In the genomic region with DNA sequence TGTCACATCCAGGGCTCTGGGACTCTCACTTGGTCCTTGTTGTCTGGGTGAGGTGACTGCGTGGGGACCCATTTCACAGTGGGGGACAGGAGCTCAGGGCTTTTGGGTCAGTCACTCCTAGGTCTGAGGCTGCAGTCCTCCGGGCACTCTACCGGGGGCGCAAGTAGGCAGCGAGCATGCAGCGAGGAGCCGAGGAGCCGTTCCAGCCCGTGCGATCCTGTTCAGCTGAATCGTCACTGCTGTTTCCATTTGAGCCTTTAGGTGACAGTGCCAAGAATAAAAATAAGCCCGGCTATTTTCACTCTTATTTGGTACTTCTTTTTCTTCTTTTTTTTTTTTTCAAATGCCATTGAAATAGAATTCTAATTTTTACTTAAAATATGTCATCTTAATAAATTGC, we compare ENCODE assay signal across 19 cellular contexts.
DNase-seq lines count a peak whose midpoint lies in the region; ATAC-seq and TF ChIP-seq lines count a peak whose summit lies in the region.
"Had no signal": no experiment of that assay in that cellular context is flagged by ENCODE, and none has a peak within 500 bp of the region (broad histone marks: within the 10 kb centered on the region; RNA-seq: fewer than 3 reads in every experiment).

No MANE protein-coding gene starts in this region.

- H3K4me1 Mint-ChIP-seq in nephron progenitor cell, result no peaks in the 10 kb centered on the region
- H3K4me1 Mint-ChIP-seq: activated CD4-positive, alpha-beta T cell treated with anti-CD3 and anti-CD28 coated beads, Interleukin-2, amount 10 ng/mL, durations not matched to agents 24 days and 14 days; central memory CD8-positive, alpha-beta T cell had no signal

- H3F3A ChIP-seq in MM.1S (ENCODE audit: insufficient read depth, low read length), result no peaks in the 10 kb centered on the region

- TF ChIP-seq POLR2A in right lobe of liver (IDR thresholded peaks at IDR 0.05), result no peak

- no peak overlapping the region for H3K4me3 Mint-ChIP-seq in nephron progenitor cell
- H3K4me3 Mint-ChIP-seq: activated CD4-positive, alpha-beta T cell treated with anti-CD3 and anti-CD28 coated beads, Interleukin-2, amount 10 ng/mL, durations not matched to agents 24 days and 14 days; central memory CD8-positive, alpha-beta T cell had no signal

- no peaks in the 10 kb centered on the region for H3K9me3 Mint-ChIP-seq in nephron progenitor cell
- H3K9me3 Mint-ChIP-seq: activated CD4-positive, alpha-beta T cell treated with anti-CD3 and anti-CD28 coated beads, Interleukin-2, amount 10 ng/mL, durations not matched to agents 24 days and 14 days had no signal

- peaks cover 0 to 56% (median 22%) of the 10 kb centered on the region in 7 donors for H3K27me3 ChIP-seq in heart right ventricle
- H3K27me3 ChIP-seq in right lobe of liver, result no peaks in the 10 kb centered on the region
- H3K27me3 ChIP-seq in MM.1S (replicated peaks; ENCODE audit: insufficient read depth, low read length), result peaks cover 22% of the 10 kb centered on the region

- H3K27ac ChIP-seq in heart right ventricle (no peak overlapping the region), right lobe of liver (no peak overlapping the region), MM.1S (ENCODE audit: low read length) (no peak overlapping the region)
- H3K27ac ChIP-seq: hepatocyte, left lung had no signal

- H3K4me1 ChIP-seq in heart right ventricle (no peaks in the 10 kb centered on the region), right lobe of liver (no peaks in the 10 kb centered on the region), MM.1S (ENCODE audit: low read length) (no peaks in the 10 kb centered on the region)
- H3K4me1 ChIP-seq: Caco-2, left lung had no signal

- DNase-seq in ELF-1 (ENCODE audit: low read depth, low spot score) (peak; percentile 40), SK-MEL-5 (ENCODE audit: low read depth, low spot score) (peak; percentile 37), heart right ventricle (no peak), nephron progenitor cell (peak; percentile 32), right lobe of liver (no peak), MM.1S (no peak)
- DNase-seq: activated CD4-positive, alpha-beta T cell treated with anti-CD3 and anti-CD28 coated beads, Interleukin-2, amount 10 ng/mL, durations not matched to agents 24 days and 14 days; activated CD8-positive, alpha-beta memory T cell treated with anti-CD3 and anti-CD28 coated beads, Interleukin-2, amount 50 U/mL, for 48 hours; activated gamma-delta T cell treated with Interleukin-2 at 50 U/mL for 16 hours; Caco-2; effector CD8-positive, alpha-beta T cell; left lung; NCI-H1694; SK-N-SH; T-helper 9 cell had no signal

- H3K9ac ChIP-seq in MM.1S (ENCODE audit: low read length), result no peak overlapping the region
- H3K9ac ChIP-seq: SK-N-SH had no signal

- no peaks in the 10 kb centered on the region for H3K36me3 Mint-ChIP-seq in nephron progenitor cell (ENCODE audit: low read depth)

- TF ChIP-seq CTCF in heart right ventricle (IDR thresholded peaks at IDR 0.05) (peak in 4 of 9 donors; percentile 9 to 32 (median 28)), nephron progenitor cell (IDR thresholded peaks at IDR 0.05) (no peak), right lobe of liver (IDR thresholded peaks at IDR 0.05) (no peak), MM.1S (IDR thresholded peaks at IDR 0.05; ENCODE audit: low read length) (no peak)

- WGBS in heart right ventricle, 2 donors, result 12 to 21% methylated on average over 12 of the region's 12 CpGs
- 21% methylated on average over 4 of the region's 12 CpGs for WGBS in right lobe of liver (ENCODE audit: insufficient coverage, low coverage, low lambda C conversion rate, missing lambda C conversion rate)

- H2AFZ ChIP-seq in MM.1S (ENCODE audit: low read length), result no peak overlapping the region
- H2AFZ ChIP-seq: hepatocyte had no signal

- H3K36me3 ChIP-seq in heart right ventricle (no peaks in the 10 kb centered on the region), right lobe of liver (no peaks in the 10 kb centered on the region), MM.1S (replicated peaks; ENCODE audit: insufficient read depth, low read length) (no peaks in the 10 kb centered on the region)
- H3K36me3 ChIP-seq: left lung had no signal

- in situ Hi-C loops in SK-MEL-5 (cut with HindIII; ENCODE audit: low pct_unique_long_range_greater_than_20kb, low sequenced_read_pairs), result no loop called here

- no peaks in the 10 kb centered on the region for H4K20me1 ChIP-seq in MM.1S (ENCODE audit: insufficient read depth, low read length)

- intact Hi-C loops in heart right ventricle (cut with DNase I), result no loop called here
- intact Hi-C loops in right lobe of liver (cut with DNase I), result no loop called here

- H3K9me3 ChIP-seq in heart right ventricle, result no peaks in the 10 kb centered on the region
- no peaks in the 10 kb centered on the region for H3K9me3 ChIP-seq in right lobe of liver
- H3K9me3 ChIP-seq in MM.1S (replicated peaks; ENCODE audit: insufficient read depth, low read length), result no peaks in the 10 kb centered on the region
- H3K9me3 ChIP-seq: Caco-2, left lung, SK-N-SH had no signal

- no peak overlapping the region for H3K27ac Mint-ChIP-seq in nephron progenitor cell
- H3K27ac Mint-ChIP-seq: activated CD4-positive, alpha-beta T cell treated with anti-CD3 and anti-CD28 coated beads, Interleukin-2, amount 10 ng/mL, durations not matched to agents 24 days and 14 days had no signal

- no peaks in the 10 kb centered on the region for H3K9me2 ChIP-seq in MM.1S (replicated peaks; ENCODE audit: insufficient read depth, low read length)
- H3K9me2 ChIP-seq: SK-N-SH had no signal

- no peaks in the 10 kb centered on the region for H3K79me2 ChIP-seq in MM.1S (ENCODE audit: low read length)
- H3K79me2 ChIP-seq: hepatocyte had no signal

- ATAC-seq in heart right ventricle, result peak in 5 of 8 donors; percentile 19 to 61 (median 57)
- no peak for ATAC-seq in GM18867 (IDR thresholded peaks at IDR 0.05; ENCODE audit: unreplicated experiment)
- ATAC-seq in right lobe of liver, result no peak
- ATAC-seq: left lung, Panc1 had no signal

- H3K4me3 ChIP-seq in heart right ventricle (no peak overlapping the region), right lobe of liver (no peak overlapping the region), MM.1S (ENCODE audit: low read length) (no peak overlapping the region)
- H3K4me3 ChIP-seq: hepatocyte, left lung had no signal

- H3K27me3 Mint-ChIP-seq in nephron progenitor cell (ENCODE audit: low read depth, poor library complexity), result peaks cover 51% of the 10 kb centered on the region
- H3K27me3 Mint-ChIP-seq: activated CD4-positive, alpha-beta T cell treated with anti-CD3 and anti-CD28 coated beads, Interleukin-2, amount 10 ng/mL, durations not matched to agents 24 days and 14 days had no signal

- H3K4me2 ChIP-seq in MM.1S (ENCODE audit: low read depth, low read length), result no peak overlapping the region
- H3K4me2 ChIP-seq: hepatocyte, SK-N-SH had no signal

Comparison
In these comparisons a context has a peak if more than half of its experiments do, and no peak if none do; other contexts are left out.
1. DNase-seq: peak in ELF-1 (single experiment), SK-MEL-5 (single experiment) and nephron progenitor cell (single experiment); none in heart right ventricle (0 of 2), right lobe of liver (0 of 3) and MM.1S (single experiment).
2. ATAC-seq: peak in heart right ventricle (5 of 8); none in GM18867 (single experiment) and right lobe of liver (0 of 4).